Comparison of ENCODE assay signal across 17 cellular contexts in the genomic region with DNA sequence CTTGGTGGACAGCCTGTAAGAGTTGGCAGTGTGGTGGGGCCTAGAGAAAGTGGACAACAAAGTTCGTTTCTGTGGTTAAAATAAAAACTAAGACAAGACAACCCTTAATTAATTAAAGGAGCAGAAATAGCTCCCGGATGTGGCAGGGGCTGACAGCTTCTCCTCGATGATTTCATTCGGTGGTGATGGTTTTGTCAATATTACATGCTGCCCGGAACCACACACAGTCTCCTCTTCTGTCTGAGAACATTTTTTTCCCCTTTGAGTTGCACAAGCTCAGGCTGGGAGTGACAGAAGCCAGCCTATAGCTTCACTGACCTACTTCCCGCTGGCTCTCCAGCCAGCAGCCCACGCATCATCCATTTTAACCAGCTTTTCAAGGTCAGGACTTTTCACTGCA.
DNase-seq lines count a peak whose midpoint lies in the region; ATAC-seq and TF ChIP-seq lines count a peak whose summit lies in the region.
"Had no signal": no experiment of that assay in that cellular context is flagged by ENCODE, and none has a peak within 500 bp of the region (broad histone marks: within the 10 kb centered on the region; RNA-seq: fewer than 3 reads in every experiment).

No MANE protein-coding gene starts in this region.

- H3K9me3 Mint-ChIP-seq in brain: peaks cover 2 to 6% (median 3%) of the 10 kb centered on the region in 5 experiments
- H3K9me3 Mint-ChIP-seq: activated CD4-positive, alpha-beta T cell treated with anti-CD3 and anti-CD28 coated beads, Interleukin-2, amount 10 ng/mL, durations not matched to agents 24 days and 14 days had no signal

- no peaks in the 10 kb centered on the region for H3K36me3 ChIP-seq in left ventricle myocardium inferior
- H3K36me3 ChIP-seq in left lung: no peaks in the 10 kb centered on the region
- no peaks in the 10 kb centered on the region for H3K36me3 ChIP-seq in uterus
- H3K36me3 ChIP-seq: MG63 had no signal

- H3K4me3 Mint-ChIP-seq in brain: no peak overlapping the region
- H3K4me3 Mint-ChIP-seq: activated CD4-positive, alpha-beta T cell treated with anti-CD3 and anti-CD28 coated beads, Interleukin-2, amount 10 ng/mL, durations not matched to agents 24 days and 14 days; neural crest cell had no signal

- H3K27me3 ChIP-seq in left ventricle myocardium inferior (ENCODE audit: low read depth) (no peaks in the 10 kb centered on the region), left lung (no peaks in the 10 kb centered on the region), uterus (no peaks in the 10 kb centered on the region)
- H3K27me3 ChIP-seq: MG63 had no signal

- no peak for DNase-seq in Right ventricle myocardium superior
- no peak for DNase-seq in left ventricle myocardium inferior
- no peak for DNase-seq in left lung
- peak; percentile 30 to 33 for DNase-seq in uterus
- no peak for DNase-seq in T-helper 2 cell
- DNase-seq: activated CD4-positive, alpha-beta T cell treated with anti-CD3 and anti-CD28 coated beads, Interleukin-2, amount 10 ng/mL, durations not matched to agents 24 days and 14 days; DND-41; GOT3; hippocampal formation; MG63; NCI-H345; stimulated activated CD4-positive, alpha-beta T cell treated with anti-CD3 and anti-CD28 coated beads, Interleukin-15, amount 100 ng/mL, for 24 hours had no signal

- H3K36me3 Mint-ChIP-seq in brain: no peaks in the 10 kb centered on the region

- intact Hi-C loops in Right ventricle myocardium superior (cut with DNase I) (no loop called here), left ventricle myocardium inferior (cut with micrococcal nuclease) (no loop called here), left lung (cut with DNase I) (no loop called here), uterus (cut with DNase I; ENCODE audit: low total_unique reads) (no loop called here)

- no peak for TF ChIP-seq POLR2A in uterus (IDR thresholded peaks at IDR 0.05)

- no peak overlapping the region for H3K27ac ChIP-seq in left ventricle myocardium inferior (replicated peaks)
- H3K27ac ChIP-seq in left lung: no peak overlapping the region
- no peak overlapping the region for H3K27ac ChIP-seq in uterus

- H3K27me3 Mint-ChIP-seq in brain: no peaks in the 10 kb centered on the region
- H3K27me3 Mint-ChIP-seq: activated CD4-positive, alpha-beta T cell treated with anti-CD3 and anti-CD28 coated beads, Interleukin-2, amount 10 ng/mL, durations not matched to agents 24 days and 14 days had no signal

- H3K4me3 ChIP-seq in left ventricle myocardium inferior (no peak overlapping the region), left lung (no peak overlapping the region), uterus (no peak overlapping the region)
- H3K4me3 ChIP-seq: MG63 had no signal

- ATAC-seq in Right ventricle myocardium superior (ENCODE audit: poor library complexity) (peak; percentile 53), left lung (peak; percentile 74), HG02852 (IDR thresholded peaks at IDR 0.05; ENCODE audit: unreplicated experiment) (no peak), esophagus mucosa (no peak)
- ATAC-seq: Panc1 had no signal

- no peak for TF ChIP-seq CTCF in left ventricle myocardium inferior (IDR thresholded peaks at IDR 0.05; ENCODE audit: borderline replicate concordance)
- no peak for TF ChIP-seq CTCF in brain (conservative IDR thresholded peaks at IDR 0.05)
- no peak for TF ChIP-seq CTCF in left lung (IDR thresholded peaks at IDR 0.05)
- TF ChIP-seq CTCF in uterus (IDR thresholded peaks at IDR 0.05): no peak

- peaks cover 29% of the 10 kb centered on the region for H3K4me1 Mint-ChIP-seq in brain
- H3K4me1 Mint-ChIP-seq: activated CD4-positive, alpha-beta T cell treated with anti-CD3 and anti-CD28 coated beads, Interleukin-2, amount 10 ng/mL, durations not matched to agents 24 days and 14 days had no signal

- peak overlapping the region in 3 of 5 experiments; percentile 41 to 65 (median 62) for H3K27ac Mint-ChIP-seq in brain
- H3K27ac Mint-ChIP-seq: activated CD4-positive, alpha-beta T cell treated with anti-CD3 and anti-CD28 coated beads, Interleukin-2, amount 10 ng/mL, durations not matched to agents 24 days and 14 days had no signal

- no peaks in the 10 kb centered on the region for H3K9me3 ChIP-seq in left ventricle myocardium inferior (replicated peaks)
- no peaks in the 10 kb centered on the region for H3K9me3 ChIP-seq in left lung
- no peaks in the 10 kb centered on the region for H3K9me3 ChIP-seq in uterus
- H3K9me3 ChIP-seq: MG63 had no signal

- H3K4me1 ChIP-seq in left ventricle myocardium inferior: no peaks in the 10 kb centered on the region
- no peaks in the 10 kb centered on the region for H3K4me1 ChIP-seq in left lung
- no peaks in the 10 kb centered on the region for H3K4me1 ChIP-seq in uterus

Comparison
In these comparisons a context has a peak if more than half of its experiments do, and no peak if none do; other contexts are left out.
1. ATAC-seq: peak in Right ventricle myocardium superior (single experiment) and left lung (single experiment); none in HG02852 (single experiment) and esophagus mucosa (single experiment).
2. DNase-seq: peak in uterus (2 of 2); none in Right ventricle myocardium superior (single experiment), left ventricle myocardium inferior (single experiment), left lung (0 of 2) and T-helper 2 cell (0 of 5).